In genomic region chr13:44865722-44866484, GRCh38 we compare ENCODE assay signal across 19 cellular contexts.
"Had no signal": no experiment of that assay in that cellular context is flagged by ENCODE, and none has a peak within 500 bp of the region (broad histone marks: within the 10 kb centered on the region; RNA-seq: fewer than 3 reads in every experiment).

No MANE protein-coding gene starts in this region.

- H3K27ac ChIP-seq: neural progenitor cell, parathyroid adenoma, psoas muscle, sigmoid colon, skin epidermis, testis, tibial nerve had no signal

- H3K79me2 ChIP-seq: parathyroid adenoma had no signal

- H3K4me3 ChIP-seq: neural progenitor cell, psoas muscle, sigmoid colon, skin epidermis, testis, tibial nerve had no signal

- H3K9me3 ChIP-seq: psoas muscle, sigmoid colon, testis had no signal

- H2AFZ ChIP-seq: neural progenitor cell, parathyroid adenoma had no signal

- FAIRE-seq: endometrium, frontal cortex had no signal

- H3K4me1 ChIP-seq: neural progenitor cell, parathyroid adenoma, sigmoid colon, tibial nerve had no signal

- H3K36me3 ChIP-seq: neural progenitor cell, sigmoid colon, tibial nerve had no signal

- H3K27me3 ChIP-seq: neural progenitor cell, sigmoid colon, testis, tibial nerve had no signal

- DNase-seq: effector memory CD4-positive, alpha-beta T cell; left colon; natural killer cell; occipital lobe; psoas muscle; retina; sigmoid colon; stimulated activated CD4-positive, alpha-beta T cell treated with anti-CD3 and anti-CD28 coated beads, Interleukin-2, amount 100 ng/mL, for 24 hours; stimulated activated CD4-positive, alpha-beta T cell treated with anti-CD3 and anti-CD28 coated beads, Interleukin-4, amount 100 ng/mL, for 4 hours; stimulated activated naive B cell treated with anti-CD40 and anti-IgM and Interleukin-4, amounts not matched to agents 10 μg/mL and 1 μg/mL and 100 μg/mL, for 72 hours; stimulated activated naive CD8-positive, alpha-beta T cell treated with anti-CD3 and anti-CD28 coated beads, Interleukin-15, amount 100 ng/mL, for 72 hours; testis had no signal

- ATAC-seq: esophagus mucosa; natural killer cell; psoas muscle; stimulated activated naive B cell treated with anti-CD40 and anti-IgM and Interleukin-4, amounts not matched to agents 10 μg/mL and 1 μg/mL and 100 μg/mL, for 72 hours; stimulated activated naive CD8-positive, alpha-beta T cell treated with anti-CD3 and anti-CD28 coated beads, Interleukin-15, amount 100 ng/mL, for 72 hours had no signal

- H3K9ac ChIP-seq: neural progenitor cell, parathyroid adenoma had no signal

- H3K4me2 ChIP-seq: neural progenitor cell had no signal
